8 cellular contexts compared by ENCODE assay signal in genomic region chr15:55279746-55280351, GRCh38. TPM values are rescaled to one million over a fixed set of nuclear protein-coding genes. Genes with fewer than 3 reads are reported as not detected.
DNase-seq lines count a peak whose midpoint lies in the region; ATAC-seq and TF ChIP-seq lines count a peak whose summit lies in the region.

No MANE protein-coding gene starts in this region.

- no peak overlapping the region for H3K4me2 ChIP-seq in GM23338

- H3K9me2 ChIP-seq in GM23338 (ENCODE audit: insufficient read depth), result no peaks in the 10 kb centered on the region

- peak; percentile 70 for DNase-seq in DMS53 treated with DMSO at 0.1 percent for 48 hours (lab: John Stamatoyannopoulos, UW; ENCODE audit: unreplicated experiment)
- DNase-seq in HUDEP-2 (lab: John Stamatoyannopoulos, UW; ENCODE audit: unreplicated experiment in 76 of 76), result peak in 52 of 76 experiments; percentile 8 to 77 (median 44)
- peak; percentile 34 to 44 for DNase-seq in activated CD4-positive, alpha-beta T cell treated with anti-CD3 and anti-CD28 coated beads, Interleukin-2, amount 50 U/mL, for 4 hours
- peak; percentile 78 for DNase-seq in fibroblast of the conjunctiva (ENCODE audit: low read depth)
- DNase-seq in stimulated activated effector memory CD8-positive, alpha-beta T cell treated with anti-CD3 and anti-CD28 coated beads, Interleukin-12 subunit alpha, Interleukin-12 subunit beta, amount 100 ng/mL, for 72 hours (ENCODE audit: low spot score in 2 of 2), result peak in 1 of 2 donors; percentile 81
- no peak for DNase-seq in NCI-H2107 (lab: John Stamatoyannopoulos, UW)
- DNase-seq in GM23338 (ENCODE audit: low spot score), result no peak

- H3K27me3 ChIP-seq in GM23338 (ENCODE audit: insufficient read depth), result no peaks in the 10 kb centered on the region

- H3K27ac Mint-ChIP-seq in stimulated activated effector memory CD8-positive, alpha-beta T cell treated with anti-CD3 and anti-CD28 coated beads, Interleukin-12 subunit alpha, Interleukin-12 subunit beta, amount 100 ng/mL, for 72 hours, result peak overlapping the region; percentile 94
- H3K27ac Mint-ChIP-seq in GM23338, result no peak overlapping the region

- no peaks in the 10 kb centered on the region for H3K36me3 ChIP-seq in GM23338 (ENCODE audit: insufficient read depth)

- peaks cover 100% of the 10 kb centered on the region for H3K36me3 Mint-ChIP-seq in stimulated activated effector memory CD8-positive, alpha-beta T cell treated with anti-CD3 and anti-CD28 coated beads, Interleukin-12 subunit alpha, Interleukin-12 subunit beta, amount 100 ng/mL, for 72 hours
- H3K36me3 Mint-ChIP-seq in GM23338 (ENCODE audit: low read depth), result no peaks in the 10 kb centered on the region

- H3K4me1 ChIP-seq in GM23338 (ENCODE audit: insufficient read depth), result no peaks in the 10 kb centered on the region

- H3K4me3 ChIP-seq in GM23338, result no peak overlapping the region

- no peak overlapping the region for H3K27ac ChIP-seq in GM23338 (ENCODE audit: low read depth)

- H2AFZ ChIP-seq in GM23338, result no peak overlapping the region

- peaks cover 97% of the 10 kb centered on the region for H3K4me1 Mint-ChIP-seq in stimulated activated effector memory CD8-positive, alpha-beta T cell treated with anti-CD3 and anti-CD28 coated beads, Interleukin-12 subunit alpha, Interleukin-12 subunit beta, amount 100 ng/mL, for 72 hours
- peaks cover 6% of the 10 kb centered on the region for H3K4me1 Mint-ChIP-seq in GM23338

- H3F3A ChIP-seq in GM23338 (replicated peaks; ENCODE audit: low read depth), result no peaks in the 10 kb centered on the region

- H3K79me2 ChIP-seq in GM23338 (replicated peaks; ENCODE audit: insufficient read depth), result no peaks in the 10 kb centered on the region

- H3K4me3 Mint-ChIP-seq in stimulated activated effector memory CD8-positive, alpha-beta T cell treated with anti-CD3 and anti-CD28 coated beads, Interleukin-12 subunit alpha, Interleukin-12 subunit beta, amount 100 ng/mL, for 72 hours, result peak overlapping the region; percentile 96
- H3K4me3 Mint-ChIP-seq in GM23338, result no peak overlapping the region

- TF ChIP-seq CTCF in GM23338 (conservative IDR thresholded peaks at IDR 0.05; ENCODE audit: low read depth in 2 of 2), result no peak

- ATAC-seq in GM21528 (IDR thresholded peaks at IDR 0.05; ENCODE audit: low FRiP score, unreplicated experiment) (peak; percentile 86), GM23338 (no peak)
- ATAC-seq in stimulated activated effector memory CD8-positive, alpha-beta T cell treated with anti-CD3 and anti-CD28 coated beads, Interleukin-12 subunit alpha, Interleukin-12 subunit beta, amount 100 ng/mL, for 72 hours, result peak; percentile 86

- H3K27me3 Mint-ChIP-seq in GM23338 (ENCODE audit: insufficient read depth, low read depth, poor library complexity), result no peaks in the 10 kb centered on the region

- H4K20me1 ChIP-seq in GM23338 (replicated peaks; ENCODE audit: insufficient read depth), result no peaks in the 10 kb centered on the region

- H3K9me3 Mint-ChIP-seq in stimulated activated effector memory CD8-positive, alpha-beta T cell treated with anti-CD3 and anti-CD28 coated beads, Interleukin-12 subunit alpha, Interleukin-12 subunit beta, amount 100 ng/mL, for 72 hours, result no peaks in the 10 kb centered on the region
- no peaks in the 10 kb centered on the region for H3K9me3 Mint-ChIP-seq in GM23338

TF ChIP-seq in GM23338, 12 proteins besides CTCF, POLR2A, EP300 and RAD21 (continues in another document):
- no peak for TF ChIP-seq REST (IDR thresholded peaks at IDR 0.05; ENCODE audit: unreplicated experiment)
- no peak for TF ChIP-seq CREB1 (CRISPR knock-in tag; IDR thresholded peaks at IDR 0.05; ENCODE audit: low read depth)
- TF ChIP-seq ETS1 (IDR thresholded peaks at IDR 0.05), result no peak
- no peak for TF ChIP-seq ZNF331 (CRISPR knock-in tag; IDR thresholded peaks at IDR 0.05; ENCODE audit: low read depth)
- TF ChIP-seq STAT1 (IDR thresholded peaks at IDR 0.05; ENCODE audit: unreplicated experiment), result no peak
- no peak for TF ChIP-seq ZNF114 (CRISPR knock-in tag; IDR thresholded peaks at IDR 0.05)

RNA-seq across cellular contexts. Expression of gene RAB27A, which starts 9.8 kb away (rescaled TPM):
- total RNA-seq in GM23338 (2014; rRNA removed; shearing (Covaris generic)), result 3.0 and 5.8 TPM in 2 replicates
- 2.8 and 3.2 TPM in 2 replicates for polyA plus RNA-seq in GM23338 (2016; fragmentation: Nextera tagmentation; extraction: Ambion mirVana)

RNA-seq across cellular contexts. Expression of gene PIGBOS1, which starts 39.1 kb away (rescaled TPM):
- 9.1 and 14.1 TPM in 2 replicates for total RNA-seq in GM23338 (2014; rRNA removed; shearing (Covaris generic))
- 16.7 and 20.2 TPM in 2 replicates for polyA plus RNA-seq in GM23338 (2016; fragmentation: Nextera tagmentation; extraction: Ambion mirVana)

RNA-seq across cellular contexts. Expression of gene PIGB, which starts 39.2 kb away (rescaled TPM):
- 6.1 and 10.1 TPM in 2 replicates for total RNA-seq in GM23338 (2014; rRNA removed; shearing (Covaris generic))
- 6.0 and 9.0 TPM in 2 replicates for polyA plus RNA-seq in GM23338 (2016; fragmentation: Nextera tagmentation; extraction: Ambion mirVana)

Comparison
In these comparisons a context has a peak if more than half of its experiments do, and no peak if none do; other contexts are left out.
1. DNase-seq: peak in DMS53 treated with DMSO at 0.1 percent for 48 hours (single experiment), HUDEP-2 (52 of 76), activated CD4-positive, alpha-beta T cell treated with anti-CD3 and anti-CD28 coated beads, Interleukin-2, amount 50 U/mL, for 4 hours (2 of 2) and fibroblast of the conjunctiva (single experiment); none in NCI-H2107 (single experiment) and GM23338 (single experiment).